18 cellular contexts compared by ENCODE assay signal in genomic region chr2:121898483-121898882, GRCh38.
DNase-seq lines count a peak whose midpoint lies in the region; ATAC-seq, FAIRE-seq and TF ChIP-seq lines count a peak whose summit lies in the region.
"Had no signal": no experiment of that assay in that cellular context is flagged by ENCODE, and none has a peak within 500 bp of the region (broad histone marks: within the 10 kb centered on the region; RNA-seq: fewer than 3 reads in every experiment).

No MANE protein-coding gene starts in this region.

- no peaks in the 10 kb centered on the region for H3K9me1 ChIP-seq in endothelial cell of umbilical vein (replicated peaks; ENCODE audit: control insufficient read depth, extremely low read depth, insufficient read depth, low read length)

- H3K4me1 ChIP-seq in SK-N-SH (ENCODE audit: control insufficient read depth in 1 of 2, insufficient read depth in 2 of 2, low read depth in 1 of 2, low read length in 1 of 2) = peaks cover 0 to 11% of the 10 kb centered on the region in 2 experiments; a peak in 1 of 4 replicates
- H3K4me1 ChIP-seq in OCI-LY3 (ENCODE audit: low read length) = no peaks in the 10 kb centered on the region
- peaks cover 12% of the 10 kb centered on the region for H3K4me1 ChIP-seq in endothelial cell of umbilical vein (ENCODE audit: control insufficient read depth, extremely low read depth, insufficient read depth, low read length)

- intact Hi-C loops in endothelial cell of umbilical vein (cut with micrococcal nuclease) = loop anchor here (5.0 kb wide), 2 partner anchors 79 to 849 kb away; no protein-coding TSS in a partner anchor

- no peaks in the 10 kb centered on the region for H3K9me3 Mint-ChIP-seq in stimulated activated memory B cell treated with anti-CD40 and anti-IgM and Interleukin-4, amounts not matched to agents 10 μg/mL and 1 μg/mL and 100 μg/mL, for 72 hours
- H3K9me3 Mint-ChIP-seq: activated naive CD8-positive, alpha-beta T cell treated with anti-CD3 and anti-CD28 coated beads, Interleukin-2, amount 50 U/mL, for 24 hours; nephron had no signal

- H3K9ac ChIP-seq in SK-N-SH (no peak overlapping the region), OCI-LY3 (ENCODE audit: low read length) (no peak overlapping the region), endothelial cell of umbilical vein (replicated peaks; ENCODE audit: extremely low read depth, insufficient read depth, low read length) (no peak overlapping the region)

- H3K4me3 ChIP-seq in SK-N-SH (ENCODE audit: low read depth in 2 of 2, low read length in 1 of 2) (no peak overlapping the region), OCI-LY3 (ENCODE audit: low read length) (no peak overlapping the region), endothelial cell of umbilical vein (replicated peaks in 1 of 3; ENCODE audit: insufficient read depth in 1 of 3, low read depth in 1 of 3, low read length in 3 of 3) (no peak overlapping the region)
- H3K4me3 ChIP-seq: coronary artery had no signal

- peak; percentile 86 for FAIRE-seq in endothelial cell of umbilical vein (lab: Jason Lieb, UNC)
- FAIRE-seq: A204.1 had no signal

- no peaks in the 10 kb centered on the region for H3K9me2 ChIP-seq in SK-N-SH

- no peak for TF ChIP-seq POLR2A in endothelial cell of umbilical vein (IDR thresholded peaks at IDR 0.05; ENCODE audit: low read depth, low read length)

- no peaks in the 10 kb centered on the region for H3K79me2 ChIP-seq in SK-N-SH (ENCODE audit: insufficient read depth)
- no peaks in the 10 kb centered on the region for H3K79me2 ChIP-seq in OCI-LY3 (ENCODE audit: low read length)
- H3K79me2 ChIP-seq in endothelial cell of umbilical vein (ENCODE audit: control insufficient read depth, insufficient read depth, low read length) = no peaks in the 10 kb centered on the region

- TF ChIP-seq CTCF in SK-N-SH (IDR thresholded peaks at IDR 0.05) = no peak
- no peak for TF ChIP-seq CTCF in OCI-LY3 (IDR thresholded peaks at IDR 0.05; ENCODE audit: low read depth, low read length)
- no peak for TF ChIP-seq CTCF in endothelial cell of umbilical vein (IDR thresholded peaks at IDR 0.05; ENCODE audit: extremely low read depth in 1 of 2, insufficient read depth in 1 of 2, low read depth in 1 of 2, low read length in 2 of 2)

- no peaks in the 10 kb centered on the region for H3F3A ChIP-seq in SK-N-SH (replicated peaks; ENCODE audit: insufficient read depth)

- dilution Hi-C loops in endothelial cell of umbilical vein (cut with MboI; ENCODE audit: extremely low pct_ligation_motif_present, low sequenced_read_pairs) = no loop called here

- no peak overlapping the region for H3K27ac ChIP-seq in SK-N-SH (ENCODE audit: low read depth in 2 of 2, low read length in 1 of 2)
- H3K27ac ChIP-seq in OCI-LY3 (ENCODE audit: low read length) = no peak overlapping the region
- H3K27ac ChIP-seq in endothelial cell of umbilical vein (ENCODE audit: insufficient read depth, low read depth, low read length) = peak overlapping the region; percentile 73
- H3K27ac ChIP-seq: coronary artery had no signal

- ATAC-seq in SK-N-SH treated with all-trans-retinoic acid at 6 μM for 48 hours (no peak), GM19452 (IDR thresholded peaks at IDR 0.05; ENCODE audit: unreplicated experiment) (no peak)
- ATAC-seq in stimulated activated memory B cell treated with anti-CD40 and anti-IgM and Interleukin-4, amounts not matched to agents 10 μg/mL and 1 μg/mL and 100 μg/mL, for 72 hours = no peak
- ATAC-seq: activated CD4-positive, alpha-beta T cell treated with anti-CD3 and anti-CD28 coated beads for 36 hours; activated naive CD8-positive, alpha-beta T cell treated with anti-CD3 and anti-CD28 coated beads, Interleukin-2, amount 50 U/mL, for 24 hours; esophagus mucosa; left ventricle myocardium superior had no signal

- no peak for TF ChIP-seq RAD21 in SK-N-SH (IDR thresholded peaks at IDR 0.05; ENCODE audit: low read length)

- H4K20me1 ChIP-seq in SK-N-SH (ENCODE audit: insufficient read depth) (no peaks in the 10 kb centered on the region), OCI-LY3 (ENCODE audit: insufficient read depth, low read length) (no peaks in the 10 kb centered on the region), endothelial cell of umbilical vein (replicated peaks; ENCODE audit: control insufficient read depth, extremely low read depth, insufficient read depth, low read length) (no peaks in the 10 kb centered on the region)

- no peak for TF ChIP-seq EP300 in SK-N-SH (IDR thresholded peaks at IDR 0.05; ENCODE audit: borderline replicate concordance in 1 of 2, low read depth in 1 of 2, low read length in 1 of 2)

- no TSS peak for BruUV-seq in endothelial cell of umbilical vein (replicated peaks; lab: Mats Ljungman, UMichigan)

- H3K27ac Mint-ChIP-seq in stimulated activated memory B cell treated with anti-CD40 and anti-IgM and Interleukin-4, amounts not matched to agents 10 μg/mL and 1 μg/mL and 100 μg/mL, for 72 hours = no peak overlapping the region
- H3K27ac Mint-ChIP-seq: activated CD4-positive, alpha-beta T cell treated with anti-CD3 and anti-CD28 coated beads for 36 hours; activated naive CD8-positive, alpha-beta T cell treated with anti-CD3 and anti-CD28 coated beads, Interleukin-2, amount 50 U/mL, for 24 hours; nephron had no signal

- peaks cover 8% of the 10 kb centered on the region for H3K27me3 Mint-ChIP-seq in stimulated activated memory B cell treated with anti-CD40 and anti-IgM and Interleukin-4, amounts not matched to agents 10 μg/mL and 1 μg/mL and 100 μg/mL, for 72 hours
- H3K27me3 Mint-ChIP-seq: activated CD4-positive, alpha-beta T cell treated with anti-CD3 and anti-CD28 coated beads for 36 hours; activated naive CD8-positive, alpha-beta T cell treated with anti-CD3 and anti-CD28 coated beads, Interleukin-2, amount 50 U/mL, for 24 hours had no signal

- 0 out of 2 replicates have a peak overlapping the region, but pooled peaks have one; percentile 62 for H2AFZ ChIP-seq in SK-N-SH (ENCODE audit: low read depth)
- peak overlapping the region; percentile 87 for H2AFZ ChIP-seq in OCI-LY3 (ENCODE audit: low read depth, low read length)
- peak overlapping the region; percentile 70 for H2AFZ ChIP-seq in endothelial cell of umbilical vein (ENCODE audit: low read depth, low read length)

- no peaks in the 10 kb centered on the region for H3K9me3 ChIP-seq in SK-N-SH
- H3K9me3 ChIP-seq in OCI-LY3 (ENCODE audit: insufficient read depth, low read length) = no peaks in the 10 kb centered on the region
- H3K9me3 ChIP-seq in endothelial cell of umbilical vein (replicated peaks; ENCODE audit: control insufficient read depth, insufficient read depth, low read length) = no peaks in the 10 kb centered on the region

- no peak overlapping the region; the same call in 1 of the 2 replicates for H3K4me2 ChIP-seq in SK-N-SH
- H3K4me2 ChIP-seq in OCI-LY3 (ENCODE audit: low read length) = no peak overlapping the region
- H3K4me2 ChIP-seq in endothelial cell of umbilical vein (ENCODE audit: insufficient read depth, low read length) = peak overlapping the region; percentile 4

- H3K36me3 ChIP-seq in SK-N-SH (replicated peaks in 1 of 2; ENCODE audit: control insufficient read depth in 1 of 2, insufficient read depth in 2 of 2, low read length in 1 of 2) (no peaks in the 10 kb centered on the region), OCI-LY3 (replicated peaks; ENCODE audit: low read depth, low read length) (no peaks in the 10 kb centered on the region), endothelial cell of umbilical vein (ENCODE audit: control insufficient read depth in 2 of 2, extremely low read depth in 1 of 2, insufficient read depth in 2 of 2, low read length in 2 of 2) (no peaks in the 10 kb centered on the region)

- CTCF ChIA-PET in SK-N-SH (lab: Yijun Ruan, JAX) = interaction anchor here (0.8 to 1.8 kb wide), 3 partner anchors 10 to 87 kb away, joined by 3 to 10 read pairs (median 4); no protein-coding TSS in a partner anchor
- CTCF ChIA-PET in endothelial cell of umbilical vein (lab: Charles Lee) = interaction anchor here (0.8 to 1.5 kb wide), 3 partner anchors 9 to 16 kb away, joined by 3 to 5 read pairs (median 3); no protein-coding TSS in a partner anchor

- H3K27me3 ChIP-seq in SK-N-SH (ENCODE audit: insufficient read depth) (no peaks in the 10 kb centered on the region), OCI-LY3 (ENCODE audit: low read depth, low read length) (no peaks in the 10 kb centered on the region), endothelial cell of umbilical vein (ENCODE audit: control insufficient read depth in 2 of 2, insufficient read depth in 2 of 2, low read length in 2 of 2) (no peaks in the 10 kb centered on the region)

- no peak overlapping the region for H3K4me3 Mint-ChIP-seq in stimulated activated memory B cell treated with anti-CD40 and anti-IgM and Interleukin-4, amounts not matched to agents 10 μg/mL and 1 μg/mL and 100 μg/mL, for 72 hours
- H3K4me3 Mint-ChIP-seq: activated CD4-positive, alpha-beta T cell treated with anti-CD3 and anti-CD28 coated beads for 36 hours; activated naive CD8-positive, alpha-beta T cell treated with anti-CD3 and anti-CD28 coated beads, Interleukin-2, amount 50 U/mL, for 24 hours; nephron had no signal

- DNase-seq in SK-N-SH (no peak), endothelial cell of umbilical vein (ENCODE audit: low read depth, low spot score) (peak; percentile 41), renal cortical epithelial cell (ENCODE audit: low read depth) (peak; percentile 47), cerebellar nuclear complex (lab: John Stamatoyannopoulos, UW) (no peak)
- DNase-seq: activated CD4-positive, alpha-beta T cell treated with anti-CD3 and anti-CD28 coated beads for 36 hours; activated naive CD8-positive, alpha-beta T cell treated with anti-CD3 and anti-CD28 coated beads, Interleukin-2, amount 50 U/mL, for 24 hours; activated T-cell treated with anti-CD3 and anti-CD28 coated beads, Interleukin-2, amount 50 U/mL, for 1 hour; left ventricle myocardium superior; NCI-H748 treated with DMSO at 0.1 percent for 48 hours; retina had no signal

- no peaks in the 10 kb centered on the region for H3K36me3 Mint-ChIP-seq in stimulated activated memory B cell treated with anti-CD40 and anti-IgM and Interleukin-4, amounts not matched to agents 10 μg/mL and 1 μg/mL and 100 μg/mL, for 72 hours

- no peaks in the 10 kb centered on the region for H3K4me1 Mint-ChIP-seq in stimulated activated memory B cell treated with anti-CD40 and anti-IgM and Interleukin-4, amounts not matched to agents 10 μg/mL and 1 μg/mL and 100 μg/mL, for 72 hours
- H3K4me1 Mint-ChIP-seq: activated CD4-positive, alpha-beta T cell treated with anti-CD3 and anti-CD28 coated beads for 36 hours; activated naive CD8-positive, alpha-beta T cell treated with anti-CD3 and anti-CD28 coated beads, Interleukin-2, amount 50 U/mL, for 24 hours had no signal

- 50% methylated on average over 4 of the region's 4 CpGs for WGBS in SK-N-SH (ENCODE audit: low lambda C conversion rate)

- POLR2A ChIA-PET in SK-N-SH (lab: Yijun Ruan, JAX) = no interaction called here
- POLR2A ChIA-PET in endothelial cell of umbilical vein (lab: Charles Lee) = no interaction called here

TF ChIP-seq in SK-N-SH, 30 proteins besides CTCF, POLR2A, EP300 and RAD21:
- TF ChIP-seq EZH2phosphoT487 (IDR thresholded peaks at IDR 0.05; ENCODE audit: borderline replicate concordance, low read depth) = no peak

TF ChIP-seq in endothelial cell of umbilical vein, 7 proteins besides CTCF, POLR2A, EP300 and RAD21 (continues in another document):
- TF ChIP-seq FOS (IDR thresholded peaks at IDR 0.05; ENCODE audit: borderline replicate concordance, insufficient read depth, low read length) (peak; percentile 44), EZH2 (IDR thresholded peaks at IDR 0.05; ENCODE audit: borderline replicate concordance, low read depth, low read length, severe bottlenecking) (no peak)

Comparison
In these comparisons a context has a peak if more than half of its experiments do, and no peak if none do; other contexts are left out.
1. DNase-seq: peak in endothelial cell of umbilical vein (single experiment) and renal cortical epithelial cell (single experiment); none in SK-N-SH (single experiment) and cerebellar nuclear complex (0 of 2).
2. Peak in every context shown above with its lines, with median percentiles within 50 percentile points of each other: H2AFZ ChIP-seq.